ENCODE assay signal across 8 cellular contexts in the genomic region with DNA sequence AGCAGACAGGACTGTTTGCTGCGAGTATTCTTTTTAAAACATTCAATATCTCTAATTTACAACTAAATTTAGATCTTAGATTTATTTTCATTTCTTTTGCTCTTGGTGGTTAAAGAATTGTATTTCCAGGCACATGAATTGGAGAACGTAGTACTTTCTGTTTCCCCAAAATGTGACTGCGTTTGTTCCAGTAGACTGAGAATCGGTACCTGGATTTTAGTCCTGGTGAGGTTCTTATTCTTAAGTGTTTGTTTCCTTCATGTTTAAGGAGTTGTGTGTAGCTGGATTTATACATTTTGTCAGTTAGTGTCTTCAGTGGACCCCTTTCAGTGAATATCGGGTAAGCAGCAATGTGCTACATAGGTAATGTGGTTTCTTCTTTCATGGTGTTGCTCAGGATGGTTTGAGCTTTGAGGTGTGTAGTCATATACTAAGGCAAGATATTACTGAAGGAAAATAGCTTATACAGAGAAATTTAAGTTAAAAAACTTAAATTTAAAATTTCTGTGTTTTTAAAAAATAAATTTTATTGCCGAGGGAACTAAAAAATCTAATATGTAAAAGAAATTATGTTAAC. TPM values are rescaled to one million over a fixed set of nuclear protein-coding genes. Genes with fewer than 3 reads are reported as not detected.
DNase-seq lines count a peak whose midpoint lies in the region; ATAC-seq and TF ChIP-seq lines count a peak whose summit lies in the region.

No MANE protein-coding gene starts in this region.

- TF ChIP-seq POLR2A in uterus (IDR thresholded peaks at IDR 0.05), result no peak

- peaks cover 2% of the 10 kb centered on the region for H3K9me3 Mint-ChIP-seq in activated naive CD8-positive, alpha-beta T cell treated with anti-CD3 and anti-CD28 coated beads for 36 hours

- peaks cover 32% of the 10 kb centered on the region for H3K36me3 Mint-ChIP-seq in activated naive CD8-positive, alpha-beta T cell treated with anti-CD3 and anti-CD28 coated beads for 36 hours

- H3K36me3 ChIP-seq in cardiac muscle cell (no peaks in the 10 kb centered on the region), uterus (no peaks in the 10 kb centered on the region)

- H3K27me3 ChIP-seq in cardiac muscle cell (no peaks in the 10 kb centered on the region), uterus (no peaks in the 10 kb centered on the region)

- peak overlapping the region; percentile 87 for H3K27ac Mint-ChIP-seq in activated naive CD8-positive, alpha-beta T cell treated with anti-CD3 and anti-CD28 coated beads for 36 hours

- H3K4me3 Mint-ChIP-seq in activated naive CD8-positive, alpha-beta T cell treated with anti-CD3 and anti-CD28 coated beads for 36 hours, result peak overlapping the region; percentile 87

- peaks cover 50% of the 10 kb centered on the region for H3K4me1 Mint-ChIP-seq in activated naive CD8-positive, alpha-beta T cell treated with anti-CD3 and anti-CD28 coated beads for 36 hours

- no peaks in the 10 kb centered on the region for H3K27me3 Mint-ChIP-seq in activated naive CD8-positive, alpha-beta T cell treated with anti-CD3 and anti-CD28 coated beads for 36 hours

- H3K4me3 ChIP-seq in cardiac muscle cell (peak overlapping the region; percentile 58), uterus (peak overlapping the region; percentile 78 to 97)

- H3K4me1 ChIP-seq in cardiac muscle cell (ENCODE audit: low read depth) (peaks cover 19% of the 10 kb centered on the region), uterus (peaks cover 5 to 6% of the 10 kb centered on the region in 2 donors)

- H3K9me3 ChIP-seq in cardiac muscle cell (ENCODE audit: low read depth) (no peaks in the 10 kb centered on the region), uterus (no peaks in the 10 kb centered on the region)

- intact Hi-C loops in Right ventricle myocardium inferior (cut with DNase I), result no loop called here
- intact Hi-C loops in uterus (cut with DNase I; ENCODE audit: low total_unique reads), result no loop called here

- TF ChIP-seq CTCF in cardiac muscle cell (IDR thresholded peaks at IDR 0.05; ENCODE audit: low read depth, low read length) (no peak), uterus (IDR thresholded peaks at IDR 0.05) (no peak)

- H3K27ac ChIP-seq in cardiac muscle cell (peak overlapping the region; percentile 80), uterus (peak overlapping the region; percentile 97)

- no peak for DNase-seq in cardiac muscle cell (ENCODE audit: low read depth in 1 of 2, low spot score in 1 of 2)
- DNase-seq in Right ventricle myocardium inferior (ENCODE audit: missing footprints), result no peak
- DNase-seq in activated naive CD8-positive, alpha-beta T cell treated with anti-CD3 and anti-CD28 coated beads for 36 hours, result no peak
- peak; percentile 5 for DNase-seq in left kidney (ENCODE audit: low read depth, low spot score)
- DNase-seq in uterus, result no peak
- no peak for DNase-seq in activated effector memory CD4-positive, alpha-beta T cell treated with Interleukin-2 at 50 U/mL for 16 hours

- ATAC-seq in Right ventricle myocardium inferior (no peak), GM21381 (IDR thresholded peaks at IDR 0.05; ENCODE audit: unreplicated experiment) (no peak), GM18873 (IDR thresholded peaks at IDR 0.05; ENCODE audit: low FRiP score, unreplicated experiment) (no peak)

RNA-seq across cellular contexts. Expression of gene MIER1, which starts 6.8 kb away (rescaled TPM):
- total RNA-seq in cardiac muscle cell (16.9 and 26.6 TPM in 2 replicates), Right ventricle myocardium inferior (18.4 TPM), uterus (10 to 100 TPM; 25.1 to 59.9 (median 44.9) TPM)
- 15.8 and 22.6 TPM in 2 replicates for polyA plus RNA-seq in cardiac muscle cell
- total RNA-seq in activated naive CD8-positive, alpha-beta T cell treated with anti-CD3 and anti-CD28 coated beads for 36 hours, result 10 to 100 TPM; 52.8 to 52.9 TPM

RNA-seq across cellular contexts. Expression of gene DNAI4, which starts 7.0 kb away (rescaled TPM):
- total RNA-seq in cardiac muscle cell (5.1 and 6.6 TPM in 2 replicates), Right ventricle myocardium inferior (14.3 TPM), uterus (10 to 100 TPM; 30.6 to 99.5 (median 55.4) TPM)
- 13.8 and 14.2 TPM in 2 replicates for polyA plus RNA-seq in cardiac muscle cell
- 1 to 10 TPM; 1.2 to 1.4 TPM for total RNA-seq in activated naive CD8-positive, alpha-beta T cell treated with anti-CD3 and anti-CD28 coated beads for 36 hours
